In the genomic region with DNA sequence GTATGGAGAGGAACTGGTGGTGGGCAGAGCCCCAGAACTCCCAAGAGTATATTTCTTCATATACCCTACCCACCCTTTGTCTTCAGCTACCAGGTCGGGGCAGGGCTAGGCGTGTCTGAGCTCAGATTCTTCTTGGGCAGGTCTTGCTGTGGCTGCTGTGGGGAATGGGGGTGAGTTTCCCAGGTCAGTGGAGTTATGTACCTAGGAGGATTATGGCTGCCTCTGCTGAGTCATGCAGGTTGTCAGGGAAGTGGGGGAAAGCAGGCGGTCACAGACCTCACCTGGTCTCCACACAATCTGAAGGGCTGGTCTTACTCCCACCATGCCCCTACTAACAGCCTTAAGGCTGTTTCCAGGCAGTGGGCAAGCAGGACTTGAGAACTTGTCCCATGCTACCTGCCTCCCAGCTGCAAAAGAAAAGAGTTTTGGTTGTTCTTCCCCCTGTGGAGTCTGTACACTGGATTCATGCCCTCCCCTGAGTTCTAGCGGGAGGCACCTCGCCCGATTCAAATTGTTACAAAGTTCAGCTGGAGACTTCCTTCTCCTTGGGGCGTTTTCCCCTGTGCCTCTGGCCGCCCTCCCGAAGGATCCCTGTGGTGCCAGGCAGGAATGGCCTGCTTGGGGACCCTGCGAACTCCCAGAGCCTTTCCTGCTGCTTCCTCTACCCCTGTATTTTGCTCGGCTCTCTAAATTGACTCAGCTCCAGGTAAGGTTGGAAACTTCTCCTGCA, we compare ENCODE assay signal across 2 cellular contexts.
TF ChIP-seq lines count a peak whose summit lies in the region.

No MANE protein-coding gene starts in this region.

TF ChIP-seq in GM23338, 12 proteins besides CTCF, POLR2A, EP300 and RAD21 (continues in another document):
- TF ChIP-seq, protein P1, sequence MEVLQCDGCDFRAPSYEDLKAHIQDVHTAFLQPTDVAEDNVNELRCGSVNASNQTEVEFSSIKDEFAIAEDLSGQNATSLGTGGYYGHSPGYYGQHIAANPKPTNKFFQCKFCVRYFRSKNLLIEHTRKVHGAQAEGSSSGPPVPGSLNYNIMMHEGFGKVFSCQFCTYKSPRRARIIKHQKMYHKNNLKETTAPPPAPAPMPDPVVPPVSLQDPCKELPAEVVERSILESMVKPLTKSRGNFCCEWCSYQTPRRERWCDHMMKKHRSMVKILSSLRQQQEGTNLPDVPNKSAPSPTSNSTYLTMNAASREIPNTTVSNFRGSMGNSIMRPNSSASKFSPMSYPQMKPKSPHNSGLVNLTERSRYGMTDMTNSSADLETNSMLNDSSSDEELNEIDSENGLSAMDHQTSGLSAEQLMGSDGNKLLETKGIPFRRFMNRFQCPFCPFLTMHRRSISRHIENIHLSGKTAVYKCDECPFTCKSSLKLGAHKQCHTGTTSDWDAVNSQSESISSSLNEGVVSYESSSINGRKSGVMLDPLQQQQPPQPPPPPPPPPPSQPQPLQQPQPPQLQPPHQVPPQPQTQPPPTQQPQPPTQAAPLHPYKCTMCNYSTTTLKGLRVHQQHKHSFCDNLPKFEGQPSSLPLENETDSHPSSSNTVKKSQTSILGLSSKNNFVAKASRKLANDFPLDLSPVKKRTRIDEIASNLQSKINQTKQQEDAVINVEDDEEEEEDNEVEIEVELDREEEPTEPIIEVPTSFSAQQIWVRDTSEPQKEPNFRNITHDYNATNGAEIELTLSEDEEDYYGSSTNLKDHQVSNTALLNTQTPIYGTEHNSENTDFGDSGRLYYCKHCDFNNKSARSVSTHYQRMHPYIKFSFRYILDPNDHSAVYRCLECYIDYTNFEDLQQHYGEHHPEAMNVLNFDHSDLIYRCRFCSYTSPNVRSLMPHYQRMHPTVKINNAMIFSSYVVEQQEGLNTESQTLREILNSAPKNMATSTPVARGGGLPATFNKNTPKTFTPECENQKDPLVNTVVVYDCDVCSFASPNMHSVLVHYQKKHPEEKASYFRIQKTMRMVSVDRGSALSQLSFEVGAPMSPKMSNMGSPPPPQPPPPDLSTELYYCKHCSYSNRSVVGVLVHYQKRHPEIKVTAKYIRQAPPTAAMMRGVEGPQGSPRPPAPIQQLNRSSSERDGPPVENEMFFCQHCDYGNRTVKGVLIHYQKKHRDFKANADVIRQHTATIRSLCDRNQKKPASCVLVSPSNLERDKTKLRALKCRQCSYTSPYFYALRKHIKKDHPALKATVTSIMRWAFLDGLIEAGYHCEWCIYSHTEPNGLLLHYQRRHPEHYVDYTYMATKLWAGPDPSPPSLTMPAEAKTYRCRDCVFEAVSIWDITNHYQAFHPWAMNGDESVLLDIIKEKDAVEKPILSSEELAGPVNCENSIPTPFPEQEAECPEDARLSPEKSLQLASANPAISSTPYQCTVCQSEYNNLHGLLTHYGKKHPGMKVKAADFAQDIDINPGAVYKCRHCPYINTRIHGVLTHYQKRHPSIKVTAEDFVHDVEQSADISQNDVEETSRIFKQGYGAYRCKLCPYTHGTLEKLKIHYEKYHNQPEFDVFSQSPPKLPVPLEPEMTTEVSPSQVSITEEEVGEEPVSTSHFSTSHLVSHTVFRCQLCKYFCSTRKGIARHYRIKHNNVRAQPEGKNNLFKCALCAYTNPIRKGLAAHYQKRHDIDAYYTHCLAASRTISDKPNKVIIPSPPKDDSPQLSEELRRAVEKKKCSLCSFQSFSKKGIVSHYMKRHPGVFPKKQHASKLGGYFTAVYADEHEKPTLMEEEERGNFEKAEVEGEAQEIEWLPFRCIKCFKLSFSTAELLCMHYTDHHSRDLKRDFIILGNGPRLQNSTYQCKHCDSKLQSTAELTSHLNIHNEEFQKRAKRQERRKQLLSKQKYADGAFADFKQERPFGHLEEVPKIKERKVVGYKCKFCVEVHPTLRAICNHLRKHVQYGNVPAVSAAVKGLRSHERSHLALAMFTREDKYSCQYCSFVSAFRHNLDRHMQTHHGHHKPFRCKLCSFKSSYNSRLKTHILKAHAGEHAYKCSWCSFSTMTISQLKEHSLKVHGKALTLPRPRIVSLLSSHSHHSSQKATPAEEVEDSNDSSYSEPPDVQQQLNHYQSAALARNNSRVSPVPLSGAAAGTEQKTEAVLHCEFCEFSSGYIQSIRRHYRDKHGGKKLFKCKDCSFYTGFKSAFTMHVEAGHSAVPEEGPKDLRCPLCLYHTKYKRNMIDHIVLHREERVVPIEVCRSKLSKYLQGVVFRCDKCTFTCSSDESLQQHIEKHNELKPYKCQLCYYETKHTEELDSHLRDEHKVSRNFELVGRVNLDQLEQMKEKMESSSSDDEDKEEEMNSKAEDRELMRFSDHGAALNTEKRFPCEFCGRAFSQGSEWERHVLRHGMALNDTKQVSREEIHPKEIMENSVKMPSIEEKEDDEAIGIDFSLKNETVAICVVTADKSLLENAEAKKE (CRISPR knock-in tag; IDR thresholded peaks at IDR 0.05), result no peak
- TF ChIP-seq JUNB (IDR thresholded peaks at IDR 0.05; ENCODE audit: unreplicated experiment), result no peak
- TF ChIP-seq ZNF114 (CRISPR knock-in tag; IDR thresholded peaks at IDR 0.05), result no peak
- TF ChIP-seq, protein P2, sequence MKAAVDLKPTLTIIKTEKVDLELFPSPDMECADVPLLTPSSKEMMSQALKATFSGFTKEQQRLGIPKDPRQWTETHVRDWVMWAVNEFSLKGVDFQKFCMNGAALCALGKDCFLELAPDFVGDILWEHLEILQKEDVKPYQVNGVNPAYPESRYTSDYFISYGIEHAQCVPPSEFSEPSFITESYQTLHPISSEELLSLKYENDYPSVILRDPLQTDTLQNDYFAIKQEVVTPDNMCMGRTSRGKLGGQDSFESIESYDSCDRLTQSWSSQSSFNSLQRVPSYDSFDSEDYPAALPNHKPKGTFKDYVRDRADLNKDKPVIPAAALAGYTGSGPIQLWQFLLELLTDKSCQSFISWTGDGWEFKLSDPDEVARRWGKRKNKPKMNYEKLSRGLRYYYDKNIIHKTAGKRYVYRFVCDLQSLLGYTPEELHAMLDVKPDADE (IDR thresholded peaks at IDR 0.05), result no peak
- TF ChIP-seq EZH2 (IDR thresholded peaks at IDR 0.05; ENCODE audit: low read depth, unreplicated experiment), result no peak
- no peak for TF ChIP-seq ZNF331 (CRISPR knock-in tag; IDR thresholded peaks at IDR 0.05; ENCODE audit: low read depth)
- TF ChIP-seq POLR2AphosphoS5 (IDR thresholded peaks at IDR 0.05; ENCODE audit: low read depth), result no peak
- TF ChIP-seq, protein P3, sequence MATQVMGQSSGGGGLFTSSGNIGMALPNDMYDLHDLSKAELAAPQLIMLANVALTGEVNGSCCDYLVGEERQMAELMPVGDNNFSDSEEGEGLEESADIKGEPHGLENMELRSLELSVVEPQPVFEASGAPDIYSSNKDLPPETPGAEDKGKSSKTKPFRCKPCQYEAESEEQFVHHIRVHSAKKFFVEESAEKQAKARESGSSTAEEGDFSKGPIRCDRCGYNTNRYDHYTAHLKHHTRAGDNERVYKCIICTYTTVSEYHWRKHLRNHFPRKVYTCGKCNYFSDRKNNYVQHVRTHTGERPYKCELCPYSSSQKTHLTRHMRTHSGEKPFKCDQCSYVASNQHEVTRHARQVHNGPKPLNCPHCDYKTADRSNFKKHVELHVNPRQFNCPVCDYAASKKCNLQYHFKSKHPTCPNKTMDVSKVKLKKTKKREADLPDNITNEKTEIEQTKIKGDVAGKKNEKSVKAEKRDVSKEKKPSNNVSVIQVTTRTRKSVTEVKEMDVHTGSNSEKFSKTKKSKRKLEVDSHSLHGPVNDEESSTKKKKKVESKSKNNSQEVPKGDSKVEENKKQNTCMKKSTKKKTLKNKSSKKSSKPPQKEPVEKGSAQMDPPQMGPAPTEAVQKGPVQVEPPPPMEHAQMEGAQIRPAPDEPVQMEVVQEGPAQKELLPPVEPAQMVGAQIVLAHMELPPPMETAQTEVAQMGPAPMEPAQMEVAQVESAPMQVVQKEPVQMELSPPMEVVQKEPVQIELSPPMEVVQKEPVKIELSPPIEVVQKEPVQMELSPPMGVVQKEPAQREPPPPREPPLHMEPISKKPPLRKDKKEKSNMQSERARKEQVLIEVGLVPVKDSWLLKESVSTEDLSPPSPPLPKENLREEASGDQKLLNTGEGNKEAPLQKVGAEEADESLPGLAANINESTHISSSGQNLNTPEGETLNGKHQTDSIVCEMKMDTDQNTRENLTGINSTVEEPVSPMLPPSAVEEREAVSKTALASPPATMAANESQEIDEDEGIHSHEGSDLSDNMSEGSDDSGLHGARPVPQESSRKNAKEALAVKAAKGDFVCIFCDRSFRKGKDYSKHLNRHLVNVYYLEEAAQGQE (IDR thresholded peaks at IDR 0.05; ENCODE audit: unreplicated experiment), result no peak

TF ChIP-seq in K562, 482 proteins besides CTCF, POLR2A, EP300 and RAD21:
- TF ChIP-seq ZNF449 (CRISPR knock-in tag; IDR thresholded peaks at IDR 0.05) (no peak), CEBPG (CRISPR knock-in tag; IDR thresholded peaks at IDR 0.05) (no peak), CEBPG (tag; conservative IDR thresholded peaks at IDR 0.05 in 1 of 2, IDR thresholded peaks at IDR 0.05 in 1 of 2) (no peak), ZSCAN32 (CRISPR knock-in tag; IDR thresholded peaks at IDR 0.05) (no peak), MAFF (IDR thresholded peaks at IDR 0.05; ENCODE audit: low read length) (no peak), PHF8 (IDR thresholded peaks at IDR 0.05; ENCODE audit: borderline replicate concordance, low read length) (no peak), NFE2 (IDR thresholded peaks at IDR 0.05; ENCODE audit: low read depth) (peak; percentile 20; the same call in 1 of the 2 replicates), BRCA1 (IDR thresholded peaks at IDR 0.05) (no peak), BRCA1 (CRISPR knock-in tag; IDR thresholded peaks at IDR 0.05) (no peak)
